In the genomic region with DNA sequence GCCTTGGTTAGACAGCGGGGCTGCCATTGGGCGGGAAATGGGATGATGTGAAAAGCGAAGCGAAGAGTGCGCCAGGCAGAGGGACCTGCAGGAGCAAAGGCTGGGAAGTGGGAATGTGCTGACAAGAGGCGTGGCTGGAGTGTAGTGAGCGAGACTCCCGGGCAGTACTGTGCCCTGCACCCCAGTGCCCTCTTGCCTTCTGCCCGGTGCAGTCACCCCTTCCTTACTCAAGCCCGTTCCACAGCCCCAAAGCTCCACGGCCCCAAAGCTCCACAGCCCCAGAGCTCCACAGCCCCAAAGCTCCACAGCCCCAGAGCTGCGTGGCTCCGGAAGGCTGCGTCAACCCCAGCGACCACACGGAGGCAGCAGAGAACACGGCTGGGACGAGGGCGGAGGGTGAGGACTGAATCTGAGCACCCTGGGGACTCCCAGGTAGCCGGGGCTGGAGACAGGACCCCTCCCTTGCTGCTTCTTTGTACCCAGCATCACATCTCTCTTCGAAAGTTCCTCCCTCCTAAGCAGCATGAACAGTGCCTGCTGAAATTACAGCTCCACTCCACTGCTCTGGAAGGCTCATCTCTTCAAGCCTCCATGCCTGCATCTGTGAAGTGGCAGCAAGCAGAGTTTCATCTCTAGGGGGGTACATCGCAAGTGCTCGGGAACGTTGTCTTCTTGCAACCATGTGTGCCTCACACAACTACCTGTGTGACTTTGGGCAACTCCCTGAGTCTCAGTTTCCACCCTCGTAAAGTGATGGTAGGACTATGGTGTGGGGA, we compare ENCODE assay signal across 8 cellular contexts.
DNase-seq lines count a peak whose midpoint lies in the region; ATAC-seq and TF ChIP-seq lines count a peak whose summit lies in the region.
"Had no signal": no experiment of that assay in that cellular context is flagged by ENCODE, and none has a peak within 500 bp of the region (broad histone marks: within the 10 kb centered on the region; RNA-seq: fewer than 3 reads in every experiment).

No MANE protein-coding gene starts in this region.

- TF ChIP-seq CTCF in GM12864 (IDR thresholded peaks at IDR 0.05; ENCODE audit: low read depth, low read length, missing control alignments) (peak; percentile 84), HEK293 (tag by site-specific recombination; IDR thresholded peaks at IDR 0.05) (peak; percentile 89), Panc1 (IDR thresholded peaks at IDR 0.05) (peak; percentile 91), progenitor cell of endocrine pancreas (IDR thresholded peaks at IDR 0.05; ENCODE audit: unreplicated experiment) (peak; percentile 79)

- no peaks in the 10 kb centered on the region for H3K36me3 Mint-ChIP-seq in progenitor cell of endocrine pancreas (ENCODE audit: insufficient read depth)

- H3K9me3 ChIP-seq in HEK293 (ENCODE audit: control insufficient read depth, insufficient read depth, low read depth, low read length) (no peaks in the 10 kb centered on the region), Panc1 (ENCODE audit: control insufficient read depth, insufficient read depth, low read depth, low read length) (no peaks in the 10 kb centered on the region), aorta (ENCODE audit: control insufficient read depth, low read length) (no peaks in the 10 kb centered on the region)

- no peak overlapping the region for H3K4me3 Mint-ChIP-seq in progenitor cell of endocrine pancreas (ENCODE audit: low read depth)

- H3K4me1 Mint-ChIP-seq in progenitor cell of endocrine pancreas (ENCODE audit: low read depth) = no peaks in the 10 kb centered on the region

- intact Hi-C loops in Panc1 (cut with micrococcal nuclease; ENCODE audit: unreplicated experiment) (loop anchor here (1.0 kb wide), 1 partner anchor 227 kb away; no protein-coding TSS in a partner anchor), aorta (cut with DNase I) (loop anchor here (10.0 kb wide), 1 partner anchor 227 kb away; the partner anchor contains the start of gene WNT7A (in 2 of the 2))

- H3K27me3 ChIP-seq in Panc1 (ENCODE audit: control insufficient read depth, insufficient read depth, low read length) (no peaks in the 10 kb centered on the region), aorta (ENCODE audit: control insufficient read depth in 1 of 2, insufficient read depth in 2 of 2, low read length in 1 of 2) (no peaks in the 10 kb centered on the region)

- BruUV-seq in Panc1 (replicated peaks; lab: Mats Ljungman, UMichigan) = no TSS peak

- DNase-seq in GM12864 (ENCODE audit: low read depth) = no peak
- no peak for DNase-seq in Panc1 (ENCODE audit: low read depth, low spot score)
- peak; percentile 34 for DNase-seq in activated gamma-delta T cell treated with anti-CD3 and anti-CD28 coated beads, Interleukin-2, amount 50 U/mL, for 16 hours (ENCODE audit: low read depth)
- peak; percentile 35 for DNase-seq in glomerular visceral epithelial cell (ENCODE audit: extremely low spot score)
- DNase-seq in progenitor cell of endocrine pancreas (ENCODE audit: low spot score, unreplicated experiment) = peak; percentile 53
- DNase-seq in aorta = peak in 1 of 2 donors; percentile 86

- peak; percentile 89 for ATAC-seq in Panc1
- peak; percentile 68 for ATAC-seq in aorta (ENCODE audit: low FRiP score)

- H3K4me1 ChIP-seq in HEK293 (ENCODE audit: control insufficient read depth, insufficient read depth, low read length) = no peaks in the 10 kb centered on the region
- no peaks in the 10 kb centered on the region for H3K4me1 ChIP-seq in Panc1 (ENCODE audit: control insufficient read depth, insufficient read depth, low read length)
- H3K4me1 ChIP-seq in aorta (ENCODE audit: control insufficient read depth in 1 of 2, insufficient read depth in 2 of 2, low read length in 2 of 2) = no peaks in the 10 kb centered on the region

- H3K36me3 ChIP-seq in HEK293 (ENCODE audit: control insufficient read depth in 2 of 2, insufficient read depth in 1 of 2, low read length in 2 of 2) (no peaks in the 10 kb centered on the region), Panc1 (ENCODE audit: control insufficient read depth, insufficient read depth, low read length) (no peaks in the 10 kb centered on the region), aorta (ENCODE audit: control insufficient read depth in 1 of 2, insufficient read depth in 2 of 2, low read length in 1 of 2) (no peaks in the 10 kb centered on the region)

- CTCF ChIA-PET in HEK293 (lab: Yijun Ruan, JAX) (interaction anchor here (0.6 to 17.8 kb wide), 53 partner anchors 8 to 1438 kb away, joined by 3 to 589 read pairs (median 4); partner anchors contain the start of gene WNT7A), Panc1 (lab: Charles Lee) (interaction anchor here (1.0 to 2.0 kb wide), 3 partner anchors 222 to 227 kb away, joined by 5 to 18 read pairs (median 10); partner anchors contain the start of gene WNT7A)

- H3K4me3 ChIP-seq in GM12864 (ENCODE audit: low read depth, low read length) (no peak overlapping the region), HEK293 (ENCODE audit: low read depth, low read length) (no peak overlapping the region), Panc1 (ENCODE audit: low read depth in 2 of 2, low read length in 2 of 2) (no peak overlapping the region), aorta (ENCODE audit: low read length in 2 of 2) (no peak overlapping the region)

- in situ Hi-C loops in Panc1 (cut with HindIII; ENCODE audit: low pct_unique_long_range_greater_than_20kb, low sequenced_read_pairs) = no loop called here

- H3K27me3 Mint-ChIP-seq in progenitor cell of endocrine pancreas = peaks cover 65% of the 10 kb centered on the region

- no peak overlapping the region for H3K27ac Mint-ChIP-seq in progenitor cell of endocrine pancreas

- WGBS in aorta, 2 donors = 10 to 12% methylated on average over 24 to 25 of the region's 25 CpGs

- H3K9me3 Mint-ChIP-seq in progenitor cell of endocrine pancreas (ENCODE audit: low read depth) = no peaks in the 10 kb centered on the region

- POLR2A ChIA-PET in HEK293 (lab: Yijun Ruan, JAX) = interaction anchor here (1.4 kb wide), 1 partner anchor 178 kb away, joined by 4 read pairs; the partner anchor contains the start of gene HDAC11
- POLR2A ChIA-PET in Panc1 (lab: Charles Lee) = no interaction called here

- H3K27ac ChIP-seq in HEK293 (ENCODE audit: extremely low read depth, low read depth, low read length) (no peak overlapping the region), Panc1 (ENCODE audit: low read length) (no peak overlapping the region), aorta (ENCODE audit: low read depth in 1 of 2, low read length in 2 of 2) (no peak overlapping the region)
- H3K27ac ChIP-seq: epithelial cell of prostate had no signal

TF ChIP-seq in HEK293, 187 proteins besides CTCF, POLR2A, EP300 and RAD21 (continues in another document):
- peak; percentile 28; the same call in 1 of the 2 replicates for TF ChIP-seq PATZ1 (tag by site-specific recombination; IDR thresholded peaks at IDR 0.05)
- 0 out of 2 replicates have a peak, but pooled peaks have one; percentile 26 for TF ChIP-seq ZBTB8A (tag by site-specific recombination; IDR thresholded peaks at IDR 0.05)
- 0 out of 2 replicates have a peak, but pooled peaks have one; percentile 12 for TF ChIP-seq ZBTB20 (tag by site-specific recombination; IDR thresholded peaks at IDR 0.05)
- TF ChIP-seq PRDM10 (tag by site-specific recombination; IDR thresholded peaks at IDR 0.05) = 0 out of 2 replicates have a peak, but pooled peaks have one; percentile 7
- peak; percentile 82 for TF ChIP-seq ZNF654 (tag by site-specific recombination; IDR thresholded peaks at IDR 0.05; ENCODE audit: low read depth)
- no peak for TF ChIP-seq ZNF596 (tag by site-specific recombination; IDR thresholded peaks at IDR 0.05)
- TF ChIP-seq ZFP37 (tag by site-specific recombination; IDR thresholded peaks at IDR 0.05) = peak; percentile 76; the same call in 1 of the 2 replicates
- no peak for TF ChIP-seq HOXC10 (CRISPR knock-in tag; IDR thresholded peaks at IDR 0.05)
- peak; percentile 28; the same call in 1 of the 2 replicates for TF ChIP-seq ZBTB17 (tag by site-specific recombination; IDR thresholded peaks at IDR 0.05)

Comparison
In these comparisons a context has a peak if more than half of its experiments do, and no peak if none do; other contexts are left out.
1. DNase-seq: peak in activated gamma-delta T cell treated with anti-CD3 and anti-CD28 coated beads, Interleukin-2, amount 50 U/mL, for 16 hours (single experiment), glomerular visceral epithelial cell (single experiment) and progenitor cell of endocrine pancreas (single experiment); none in GM12864 (single experiment) and Panc1 (single experiment).
2. Peak in every context shown above with its lines, with median percentiles within 50 percentile points of each other: CTCF ChIP-seq.